10 cellular contexts compared by ENCODE assay signal in genomic region chr20:58851969-58852458, GRCh38. TPM values are rescaled to one million over a fixed set of nuclear protein-coding genes. Genes with fewer than 3 reads are reported as not detected.
DNase-seq lines count a peak whose midpoint lies in the region; ATAC-seq, FAIRE-seq and TF ChIP-seq lines count a peak whose summit lies in the region.
"Had no signal": no experiment of that assay in that cellular context is flagged by ENCODE, and none has a peak within 500 bp of the region (broad histone marks: within the 10 kb centered on the region; RNA-seq: fewer than 3 reads in every experiment).

No MANE protein-coding gene starts in this region.

- in situ Hi-C loops in GM13977 (cut with MboI; ENCODE audit: low pct_unique_long_range_greater_than_20kb, low sequenced_read_pairs, unreplicated experiment): loop anchor here (25.0 kb wide), 2 partner anchors 235 to 610 kb away; no protein-coding TSS in a partner anchor

- no peaks in the 10 kb centered on the region for H3K9me3 ChIP-seq in T-helper 17 cell (ENCODE audit: control insufficient read depth, low read length, poor library complexity, severe bottlenecking)

- H3K4me1 Mint-ChIP-seq in T-helper 17 cell: peaks cover 24% of the 10 kb centered on the region

- no peak overlapping the region for H3K27ac Mint-ChIP-seq in T-helper 17 cell

- H3K4me3 Mint-ChIP-seq in T-helper 17 cell: peak overlapping the region; percentile 91

- TF ChIP-seq CTCF in fibroblast of the aortic adventitia (IDR thresholded peaks at IDR 0.05; ENCODE audit: insufficient read depth, low read length): no peak
- no peak for TF ChIP-seq CTCF in retinal pigment epithelial cell (conservative IDR thresholded peaks at IDR 0.05; ENCODE audit: low read depth, low read length)
- TF ChIP-seq CTCF in GM13977 (IDR thresholded peaks at IDR 0.05; ENCODE audit: extremely low read depth, insufficient read depth, missing control alignments): no peak

- H3K36me3 Mint-ChIP-seq in T-helper 17 cell (ENCODE audit: low read depth): peaks cover 6% of the 10 kb centered on the region

- no peak for FAIRE-seq in HTR-8/SVneo (lab: Jason Lieb, UNC)
- FAIRE-seq: GM18507 had no signal

- no peak for DNase-seq in T-helper 17 cell
- no peak for DNase-seq in fibroblast of the aortic adventitia (ENCODE audit: low read depth)
- no peak for DNase-seq in retinal pigment epithelial cell (ENCODE audit: low read depth)
- no peak for DNase-seq in GM13977 (ENCODE audit: low spot score)
- no peak for DNase-seq in HTR-8/SVneo (ENCODE audit: insufficient read length, low spot score)
- no peak for DNase-seq in SK-N-DZ (ENCODE audit: low spot score)
- no peak for DNase-seq in H4 (ENCODE audit: low spot score)

- ATAC-seq in T-helper 17 cell: no peak

- peak overlapping the region; percentile 77; the same call in 1 of the 2 replicates for H3K4me3 ChIP-seq in GM08714 (ENCODE audit: low read length)
- H3K4me3 ChIP-seq in fibroblast of the aortic adventitia (ENCODE audit: low read depth, low read length): peak overlapping the region; percentile 77
- H3K4me3 ChIP-seq in retinal pigment epithelial cell (ENCODE audit: low read length): peak overlapping the region; percentile 77

- peaks cover 68% of the 10 kb centered on the region for H3K27me3 Mint-ChIP-seq in T-helper 17 cell

RNA-seq across cellular contexts. Expression of gene GNAS, which starts 0.5 kb away (rescaled TPM):
- total RNA-seq in T-helper 17 cell (1,000 to 10,000 TPM in 1 of 2 donors, 100 to 1,000 TPM in 1; 755 to 1,096 TPM), fibroblast of the aortic adventitia (ENCODE audit: low replicate concordance) (417 and 474 TPM in 2 replicates)
- 1,569 and 1,648 TPM in 2 replicates for polyA plus RNA-seq in SK-N-DZ (2014; cell fraction: cytosol; rRNA removed)
- polyA plus RNA-seq in SK-N-DZ (2014; cell fraction: nucleus; rRNA removed): 749 and 1,124 TPM in 2 replicates
- total RNA-seq in H4 (2014; rRNA removed; shearing (Covaris generic)): 886 and 1,032 TPM in 2 replicates

RNA-seq across cellular contexts. Expression of gene GNAS-AS1, which starts 1.3 kb away (rescaled TPM):
- total RNA-seq in T-helper 17 cell (under 1 TPM in 1 of 2 donors, not detected in 1; 0.72 TPM), fibroblast of the aortic adventitia (ENCODE audit: low replicate concordance) (0.25 and 0.81 TPM in 2 replicates)
- polyA plus RNA-seq in SK-N-DZ (2014; cell fraction: cytosol; rRNA removed): 1.9 and 3.7 TPM in 2 replicates
- polyA plus RNA-seq in SK-N-DZ (2014; cell fraction: nucleus; rRNA removed): 5.2 and 5.4 TPM in 2 replicates
- total RNA-seq in H4 (2014; rRNA removed; shearing (Covaris generic)): 1.5 and 3.0 TPM in 2 replicates
- total RNA-seq: myocyte had no signal
